In genomic region chr18:35602193-35602820, GRCh38 we compare ENCODE assay signal across 22 cellular contexts. TPM values are rescaled to one million over a fixed set of nuclear protein-coding genes. Genes with fewer than 3 reads are reported as not detected.
DNase-seq lines count a peak whose midpoint lies in the region; ATAC-seq, FAIRE-seq and TF ChIP-seq lines count a peak whose summit lies in the region.
"Had no signal": no experiment of that assay in that cellular context is flagged by ENCODE, and none has a peak within 500 bp of the region (broad histone marks: within the 10 kb centered on the region; RNA-seq: fewer than 3 reads in every experiment).

No MANE protein-coding gene starts in this region.

- H3K23ac ChIP-seq in trophoblast cell (ENCODE audit: low read length) = no peak overlapping the region

- H2BK120ac ChIP-seq in trophoblast cell (ENCODE audit: insufficient read depth, low read length, poor library complexity) = no peak overlapping the region

- H4K12ac ChIP-seq in trophoblast cell (ENCODE audit: low read depth, low read length) = no peak overlapping the region

- TF ChIP-seq POLR2A in K562 (conservative IDR thresholded peaks at IDR 0.05) = no peak

- no peak for FAIRE-seq in K562 (lab: Jason Lieb, UNC)
- FAIRE-seq: GM12891, GM19239 had no signal

- H3K4ac ChIP-seq in trophoblast cell (ENCODE audit: low read depth, low read length) = peak overlapping the region; percentile 27

- H2BK12ac ChIP-seq in trophoblast cell (ENCODE audit: low read length) = no peak overlapping the region

- H3K18ac ChIP-seq in trophoblast cell (ENCODE audit: low read length) = no peak overlapping the region

- H3K79me2 ChIP-seq in K562 (ENCODE audit: control insufficient read depth, insufficient read depth, low read length) = 0 out of 3 replicates have a peak, but pooled peaks cover 3% of the 10 kb centered on the region
- peaks cover 9% of the 10 kb centered on the region for H3K79me2 ChIP-seq in trophoblast cell (ENCODE audit: control insufficient read depth, insufficient read depth, low read length, poor library complexity)

- TF ChIP-seq RAD21 in K562 (CRISPR knock-in tag; conservative IDR thresholded peaks at IDR 0.05 in 1 of 2, IDR thresholded peaks at IDR 0.05 in 1 of 2) = no peak

- no TSS peak for BruUV-seq in K562 (replicated peaks; lab: Mats Ljungman, UMichigan)

- H3K27ac Mint-ChIP-seq in activated T-cell treated with anti-CD3 and anti-CD28 coated beads, Interleukin-2, amount 50 U/mL, for 72 hours = peak overlapping the region; percentile 2
- H3K27ac Mint-ChIP-seq in activated CD4-positive, alpha-beta T cell treated with anti-CD3 and anti-CD28 coated beads, Interleukin-2, amount 10 ng/mL, durations not matched to agents 24 days and 14 days = no peak overlapping the region
- no peak overlapping the region for H3K27ac Mint-ChIP-seq in activated T-cell treated with anti-CD3 and anti-CD28 coated beads, Interleukin-2, amount 50 U/mL, for 24 hours
- H3K27ac Mint-ChIP-seq: B cell; CD8-positive, alpha-beta T cell; HFFc6 had no signal

- no peaks in the 10 kb centered on the region for H3K27me3 Mint-ChIP-seq in activated T-cell treated with anti-CD3 and anti-CD28 coated beads, Interleukin-2, amount 50 U/mL, for 72 hours (ENCODE audit: low read depth)
- H3K27me3 Mint-ChIP-seq in activated CD4-positive, alpha-beta T cell treated with anti-CD3 and anti-CD28 coated beads, Interleukin-2, amount 10 ng/mL, durations not matched to agents 24 days and 14 days = no peaks in the 10 kb centered on the region
- H3K27me3 Mint-ChIP-seq in activated T-cell treated with anti-CD3 and anti-CD28 coated beads, Interleukin-2, amount 50 U/mL, for 24 hours = no peaks in the 10 kb centered on the region
- H3K27me3 Mint-ChIP-seq: B cell had no signal

- no peak for TF ChIP-seq EP300 in K562 (IDR thresholded peaks at IDR 0.05; ENCODE audit: low read length)

- H4K91ac ChIP-seq in trophoblast cell (ENCODE audit: low read depth, low read length) = no peak overlapping the region

- H3K9me3 Mint-ChIP-seq in activated T-cell treated with anti-CD3 and anti-CD28 coated beads, Interleukin-2, amount 50 U/mL, for 72 hours = peaks cover 15 to 17% of the 10 kb centered on the region in 2 donors
- peaks cover 29% of the 10 kb centered on the region for H3K9me3 Mint-ChIP-seq in activated CD4-positive, alpha-beta T cell treated with anti-CD3 and anti-CD28 coated beads, Interleukin-2, amount 10 ng/mL, durations not matched to agents 24 days and 14 days
- peaks cover 33% of the 10 kb centered on the region for H3K9me3 Mint-ChIP-seq in activated T-cell treated with anti-CD3 and anti-CD28 coated beads, Interleukin-2, amount 50 U/mL, for 24 hours

- no peak overlapping the region for H3K4me3 Mint-ChIP-seq in activated T-cell treated with anti-CD3 and anti-CD28 coated beads, Interleukin-2, amount 50 U/mL, for 72 hours
- no peak overlapping the region for H3K4me3 Mint-ChIP-seq in activated CD4-positive, alpha-beta T cell treated with anti-CD3 and anti-CD28 coated beads, Interleukin-2, amount 10 ng/mL, durations not matched to agents 24 days and 14 days
- no peak overlapping the region for H3K4me3 Mint-ChIP-seq in activated T-cell treated with anti-CD3 and anti-CD28 coated beads, Interleukin-2, amount 50 U/mL, for 24 hours
- H3K4me3 Mint-ChIP-seq: B cell; CD8-positive, alpha-beta T cell; HFFc6 had no signal

- intact Hi-C loops in K562 (cut with micrococcal nuclease) = no loop called here
- intact Hi-C loops in activated CD4-positive, alpha-beta T cell treated with anti-CD3 and anti-CD28 coated beads, Interleukin-2, amount 10 ng/mL, durations not matched to agents 24 days and 14 days (cut with micrococcal nuclease) = no loop called here

- in situ Hi-C loops in K562 (cut with MboI) = no loop called here

- H3K4me1 ChIP-seq in HEK293 (ENCODE audit: control insufficient read depth, insufficient read depth, low read length) = no peaks in the 10 kb centered on the region
- no peaks in the 10 kb centered on the region for H3K4me1 ChIP-seq in K562 (replicated peaks in 1 of 2; ENCODE audit: control insufficient read depth in 2 of 2, insufficient read depth in 2 of 2, low read length in 2 of 2)
- H3K4me1 ChIP-seq in trophoblast cell (ENCODE audit: control insufficient read depth in 1 of 2, insufficient read depth in 2 of 2, low read length in 2 of 2) = peaks cover 5 to 6% of the 10 kb centered on the region in 2 experiments
- H3K4me1 ChIP-seq: HAP-1 had no signal

- DNase-seq in activated T-cell treated with anti-CD3 and anti-CD28 coated beads, Interleukin-2, amount 50 U/mL, for 72 hours = no peak
- no peak for DNase-seq in activated T-cell treated with anti-CD3 and anti-CD28 coated beads, Interleukin-2, amount 50 U/mL, for 1 hour
- DNase-seq in K562 (ENCODE audit: extremely low read depth in 1 of 4, low spot score in 3 of 4) (no peak), trophoblast cell (no peak)
- DNase-seq in activated CD4-positive, alpha-beta T cell treated with anti-CD3 and anti-CD28 coated beads, Interleukin-2, amount 10 ng/mL, durations not matched to agents 24 days and 14 days = no peak
- DNase-seq in activated T-cell treated with anti-CD3 and anti-CD28 coated beads, Interleukin-2, amount 50 U/mL, for 24 hours = no peak
- DNase-seq: 8988T; CD8-positive, alpha-beta T cell; DMS 273 treated with DMSO at 0.1 percent for 48 hours; DMS53; DND-41; EL; GM23248; HFFc6; IMR-90 had no signal

- H4K8ac ChIP-seq in trophoblast cell (ENCODE audit: low read depth, low read length) = no peak overlapping the region

- H3K4me1 Mint-ChIP-seq in activated T-cell treated with anti-CD3 and anti-CD28 coated beads, Interleukin-2, amount 50 U/mL, for 72 hours (ENCODE audit: low read depth) = peaks cover 20% of the 10 kb centered on the region
- H3K4me1 Mint-ChIP-seq in activated CD4-positive, alpha-beta T cell treated with anti-CD3 and anti-CD28 coated beads, Interleukin-2, amount 10 ng/mL, durations not matched to agents 24 days and 14 days = peaks cover 7% of the 10 kb centered on the region
- peaks cover 53% of the 10 kb centered on the region for H3K4me1 Mint-ChIP-seq in activated T-cell treated with anti-CD3 and anti-CD28 coated beads, Interleukin-2, amount 50 U/mL, for 24 hours (ENCODE audit: low read depth)

- no peak overlapping the region for H2AK5ac ChIP-seq in trophoblast cell (ENCODE audit: low read length)

- no peaks in the 10 kb centered on the region for H3K9me1 ChIP-seq in K562 (ENCODE audit: control insufficient read depth, insufficient read depth, low read length)

- no peak overlapping the region for H3K9ac ChIP-seq in K562 (ENCODE audit: insufficient read depth in 1 of 2, low read depth in 2 of 2, low read length in 2 of 2)
- no peak overlapping the region for H3K9ac ChIP-seq in trophoblast cell (ENCODE audit: low read length)
- H3K9ac ChIP-seq: BLaER1 treated with 17β-estradiol and CSF1 and Interleukin-3, amounts not matched to agents 10 nM and 100 nM; GM23248 had no signal

- TF ChIP-seq CTCF in HEK293 (tag by site-specific recombination; IDR thresholded peaks at IDR 0.05) = no peak
- no peak for TF ChIP-seq CTCF in K562 (IDR thresholded peaks at IDR 0.05 in 2 of 3, conservative IDR thresholded peaks at IDR 0.05 in 1 of 3; ENCODE audit: insufficient read depth in 2 of 3, low read depth in 1 of 3, low read length in 3 of 3)

- no peak for ATAC-seq in activated T-cell treated with anti-CD3 and anti-CD28 coated beads, Interleukin-2, amount 50 U/mL, for 72 hours (replicated peaks in 1 of 2)
- no peak for ATAC-seq in K562
- ATAC-seq: CD8-positive, alpha-beta T cell had no signal

- H3K14ac ChIP-seq in trophoblast cell (ENCODE audit: low read length) = no peak overlapping the region

- no peak overlapping the region for H3K4me3 ChIP-seq in HEK293 (ENCODE audit: low read depth, low read length)
- no peak overlapping the region for H3K4me3 ChIP-seq in K562
- H3K4me3 ChIP-seq in trophoblast cell (ENCODE audit: low read depth, low read length) = no peak overlapping the region
- H3K4me3 ChIP-seq: BLaER1 treated with 17β-estradiol and CSF1 and Interleukin-3, amounts not matched to agents 10 nM and 100 nM; GM23248; HAP-1 had no signal

- POLR2A ChIA-PET in HEK293 (lab: Yijun Ruan, JAX) = no interaction called here
- POLR2A ChIA-PET in K562 (lab: Yijun Ruan, JAX) = interaction anchor here (0.7 kb wide), 1 partner anchor 22 kb away, joined by 3 read pairs; no protein-coding TSS in a partner anchor

- peaks cover 15 to 26% of the 10 kb centered on the region in 2 donors for H3K36me3 Mint-ChIP-seq in activated T-cell treated with anti-CD3 and anti-CD28 coated beads, Interleukin-2, amount 50 U/mL, for 72 hours (ENCODE audit: insufficient read depth in 2 of 2)
- H3K36me3 Mint-ChIP-seq in activated CD4-positive, alpha-beta T cell treated with anti-CD3 and anti-CD28 coated beads, Interleukin-2, amount 10 ng/mL, durations not matched to agents 24 days and 14 days (ENCODE audit: low read depth) = peaks cover 28% of the 10 kb centered on the region
- H3K36me3 Mint-ChIP-seq in activated T-cell treated with anti-CD3 and anti-CD28 coated beads, Interleukin-2, amount 50 U/mL, for 24 hours (ENCODE audit: low read depth) = peaks cover 51% of the 10 kb centered on the region

- H3K27ac ChIP-seq in HEK293 (ENCODE audit: extremely low read depth, low read depth, low read length) = no peak overlapping the region
- no peak overlapping the region for H3K27ac ChIP-seq in K562 (ENCODE audit: extremely low read depth, low read depth, low read length)
- H3K27ac ChIP-seq in trophoblast cell (ENCODE audit: low read depth, low read length) = no peak overlapping the region
- H3K27ac ChIP-seq: BLaER1 treated with 17β-estradiol and CSF1 and Interleukin-3, amounts not matched to agents 10 nM and 100 nM; GM23248; HL-60 had no signal

- no peaks in the 10 kb centered on the region for H3K9me3 ChIP-seq in HEK293 (ENCODE audit: control insufficient read depth, insufficient read depth, low read depth, low read length)
- peaks cover 10% of the 10 kb centered on the region; the same call in 1 of the 2 replicates for H3K9me3 ChIP-seq in K562 (replicated peaks; ENCODE audit: control insufficient read depth, insufficient read depth, low read depth, low read length)
- H3K9me3 ChIP-seq in trophoblast cell (ENCODE audit: insufficient read depth, low read depth, low read length) = no peaks in the 10 kb centered on the region

- CTCF ChIA-PET in HEK293 (lab: Yijun Ruan, JAX) (interaction anchor here (0.6 to 1.0 kb wide), 3 partner anchors 13 to 1119 kb away, joined by 4 to 5 read pairs (median 4); no protein-coding TSS in a partner anchor), K562 (lab: Yijun Ruan, JAX; ENCODE audit: low intra/inter-chr PET ratio) (no interaction called here)

- H3K36me3 ChIP-seq in HEK293 (ENCODE audit: control insufficient read depth in 2 of 2, insufficient read depth in 1 of 2, low read length in 2 of 2) (no peaks in the 10 kb centered on the region), K562 (ENCODE audit: control insufficient read depth, insufficient read depth, low read length) (no peaks in the 10 kb centered on the region), trophoblast cell (ENCODE audit: control insufficient read depth in 1 of 2, insufficient read depth in 2 of 2, low read length in 2 of 2) (peaks cover 0 to 3% of the 10 kb centered on the region in 2 experiments)
- H3K36me3 ChIP-seq: HAP-1 had no signal

- H2BK5ac ChIP-seq in trophoblast cell (ENCODE audit: low read depth, low read length, poor library complexity) = no peak overlapping the region

- H3K79me1 ChIP-seq in trophoblast cell (ENCODE audit: low read length) = peaks cover 2% of the 10 kb centered on the region

- no peaks in the 10 kb centered on the region for H3K27me3 ChIP-seq in K562 (ENCODE audit: control insufficient read depth in 2 of 2, insufficient read depth in 2 of 2, low read length in 2 of 2)
- H3K27me3 ChIP-seq in trophoblast cell (ENCODE audit: insufficient read depth, low read length) = no peaks in the 10 kb centered on the region
- H3K27me3 ChIP-seq: BLaER1 treated with 17β-estradiol and CSF1 and Interleukin-3, amounts not matched to agents 10 nM and 100 nM had no signal

- H2AFZ ChIP-seq in K562 (ENCODE audit: low read depth, low read length) (no peak overlapping the region), trophoblast cell (ENCODE audit: insufficient read depth, low read length, poor library complexity) (no peak overlapping the region)
- H2AFZ ChIP-seq: GM23248 had no signal

- H4K20me1 ChIP-seq in K562 (replicated peaks; ENCODE audit: control insufficient read depth, insufficient read depth, low read length) = no peaks in the 10 kb centered on the region

- H3K4me2 ChIP-seq in K562 (ENCODE audit: insufficient read depth, low read length) (no peak overlapping the region), trophoblast cell (ENCODE audit: low read length) (no peak overlapping the region)
- H3K4me2 ChIP-seq: BLaER1 treated with 17β-estradiol and CSF1 and Interleukin-3, amounts not matched to agents 10 nM and 100 nM had no signal

- WGBS in K562 (ENCODE audit: insufficient coverage, low coverage, missing lambda C conversion rate) = 56% methylated on average over 4 of the region's 4 CpGs
- WGBS in trophoblast cell (ENCODE audit: extremely low coverage, insufficient coverage, insufficient read length) = no CpG with 5 or more reads among the region's 4 CpGs

RNA-seq across cellular contexts. Expression of gene GALNT1, which starts 20.8 kb away (rescaled TPM):
- total RNA-seq in activated T-cell treated with anti-CD3 and anti-CD28 coated beads, Interleukin-2, amount 50 U/mL, for 72 hours = 10 to 100 TPM; 43.6 to 45.6 TPM
- 11.9 and 27.4 TPM in 2 replicates for total RNA-seq in K562 (2011; cell fraction: chromatin; rRNA removed; ENCODE audit: low replicate concordance)
- 9.7 and 13.2 TPM in 2 replicates for total RNA-seq in K562 (2011; cell fraction: nucleolus; rRNA removed)
- 30.3 and 39.2 TPM in 2 replicates for total RNA-seq in K562 (2011; cell fraction: nucleoplasm; rRNA removed)
- total RNA-seq in K562 (2014; rRNA removed) (23.4 and 26.3 TPM in 2 replicates), K562 (2014; rRNA removed; fragmentation: Illumina TruSeq; extraction: Trizol) (54.1 and 64.5 TPM in 2 replicates), K562 (2015; rRNA removed; fragmentation: Illumina TruSeq; extraction: Trizol) (44.8 and 48.8 TPM in 2 replicates), K562 (2021) (49.6 and 53.0 TPM in 2 replicates)
- polyA plus RNA-seq in K562 (2011; rRNA removed) (36.6 and 42.8 TPM in 2 replicates), K562 (2014; fragmentation: Illumina TruSeq; extraction: Trizol) (35.4 and 40.2 TPM in 2 replicates), K562 (2014; fragmentation: Nextera tagmentation; extraction: Ambion mirVana) (10 to 100 TPM; 14.4 to 16.0 TPM), K562 (2014; rRNA removed) (20.5 and 22.4 TPM in 2 replicates)
- 5.4 and 19.0 TPM in 2 replicates for polyA plus RNA-seq in K562 (2011; cell fraction: cytosol; rRNA removed)
- polyA plus RNA-seq in K562 (2011; cell fraction: nucleus; rRNA removed) = 3.5 and 10.8 TPM in 2 replicates
- polyA plus RNA-seq in K562 (2012) = 24.7 and 29.4 TPM in 2 replicates
- polyA minus RNA-seq in K562 (2011; rRNA and poly(A)+ RNA removed) = 67.7 and 99.4 TPM in 2 replicates
- polyA minus RNA-seq in K562 (2011; cell fraction: cytosol; rRNA and poly(A)+ RNA removed) = 22.2 and 26.7 TPM in 2 replicates
- 9.6 and 21.9 TPM in 2 replicates for polyA minus RNA-seq in K562 (2011; cell fraction: nucleus; rRNA and poly(A)+ RNA removed)
- polyA plus RNA-seq in trophoblast cell (2013) = 155 and 163 TPM in 2 replicates
- total RNA-seq in activated CD4-positive, alpha-beta T cell treated with anti-CD3 and anti-CD28 coated beads, Interleukin-2, amount 10 ng/mL, durations not matched to agents 24 days and 14 days = 47.0 and 50.8 TPM in 2 replicates
